In genomic region chr12:43805857-43806736, GRCh38 we compare ENCODE assay signal across 1 cellular context.
TF ChIP-seq lines count a peak whose summit lies in the region.

Gene TWF1, minus strand, starts transcription at chr12:43806317. Its CDS starts 72 bp downstream, at chr12:43806245.

TF ChIP-seq in IMR-90, 13 proteins besides CTCF, POLR2A, EP300 and RAD21 (continued from another document):
- TF ChIP-seq MXI1 (IDR thresholded peaks at IDR 0.05; ENCODE audit: borderline replicate concordance, low read depth, low read length), result 0 out of 2 replicates have a peak, but pooled peaks have one; percentile 36
- TF ChIP-seq RCOR1 (IDR thresholded peaks at IDR 0.05; ENCODE audit: insufficient replicate concordance, low read length), result no peak
- TF ChIP-seq CEBPB (IDR thresholded peaks at IDR 0.05; ENCODE audit: low read depth, low read length), result no peak
- TF ChIP-seq MAZ (IDR thresholded peaks at IDR 0.05; ENCODE audit: borderline replicate concordance, low read depth, low read length), result peak; percentile 80; the same call in 1 of the 2 replicates
